ENCODE assay signal across 25 cellular contexts in genomic region chr5:142819816-142820215, GRCh38. TPM values are rescaled to one million over a fixed set of nuclear protein-coding genes. Genes with fewer than 3 reads are reported as not detected.
DNase-seq lines count a peak whose midpoint lies in the region; FAIRE-seq and TF ChIP-seq lines count a peak whose summit lies in the region.
"Had no signal": no experiment of that assay in that cellular context is flagged by ENCODE, and none has a peak within 500 bp of the region (broad histone marks: within the 10 kb centered on the region; RNA-seq: fewer than 3 reads in every experiment).

No MANE protein-coding gene starts in this region.

- 36 to 44% (median 43%) methylated on average over 4 of the region's 4 CpGs for WGBS in stomach, 5 donors

- H3K36me3 Mint-ChIP-seq in T-helper 2 cell treated with Interferon-gamma antibody and Interleukin-4, amounts not matched to agents 5 μg/mL and 100 μg/mL, for 36 hours (ENCODE audit: low read depth) = peaks cover 3% of the 10 kb centered on the region
- H3K36me3 Mint-ChIP-seq: stimulated activated memory B cell treated with anti-CD40 and anti-IgM and Interleukin-4, amounts not matched to agents 10 μg/mL and 1 μg/mL and 100 μg/mL, for 72 hours had no signal

- H3K27ac Mint-ChIP-seq in T-helper 2 cell treated with Interferon-gamma antibody and Interleukin-4, amounts not matched to agents 5 μg/mL and 100 μg/mL, for 36 hours = peak overlapping the region; percentile 22
- H3K27ac Mint-ChIP-seq: activated naive CD8-positive, alpha-beta T cell treated with anti-CD3 and anti-CD28 coated beads, Interleukin-2, amount 50 U/mL, for 24 hours; activated T-cell treated with anti-CD3 and anti-CD28 coated beads, Interleukin-2, amount 50 U/mL, for 24 hours; CD8-positive, alpha-beta T cell; stimulated activated memory B cell treated with anti-CD40 and anti-IgM and Interleukin-4, amounts not matched to agents 10 μg/mL and 1 μg/mL and 100 μg/mL, for 72 hours had no signal

- H3K4me3 ChIP-seq in fibroblast of pulmonary artery (replicated peaks; ENCODE audit: low read depth, low read length) (no peak overlapping the region), stomach (no peak overlapping the region), kidney (ENCODE audit: low read length in 2 of 2) (no peak overlapping the region), right atrium auricular region (no peak overlapping the region)
- H3K4me3 ChIP-seq: HAP-1, heart right ventricle, pancreas, SJSA1, smooth muscle cell, upper lobe of left lung had no signal

- H3K4me1 Mint-ChIP-seq in T-helper 2 cell treated with Interferon-gamma antibody and Interleukin-4, amounts not matched to agents 5 μg/mL and 100 μg/mL, for 36 hours (ENCODE audit: low read depth) = peaks cover 48% of the 10 kb centered on the region

- peaks cover 57 to 89% (median 70%) of the 10 kb centered on the region in 4 donors for H3K4me1 ChIP-seq in stomach
- H3K4me1 ChIP-seq in kidney (ENCODE audit: control insufficient read depth in 1 of 2, insufficient read depth in 1 of 2, low read depth in 1 of 2, low read length in 2 of 2) = peaks cover 15 to 17% of the 10 kb centered on the region in 2 donors
- peaks cover 0 to 76% of the 10 kb centered on the region in 2 donors for H3K4me1 ChIP-seq in right atrium auricular region
- H3K4me1 ChIP-seq: HAP-1 had no signal

- no peak for TF ChIP-seq EP300 in stomach (IDR thresholded peaks at IDR 0.05)

- TF ChIP-seq POLR2A in stomach (IDR thresholded peaks at IDR 0.05) = no peak

- no peak overlapping the region for H3K9ac ChIP-seq in kidney (ENCODE audit: low read length in 2 of 2)

- no peaks in the 10 kb centered on the region for H3K9me3 Mint-ChIP-seq in T-helper 2 cell treated with Interferon-gamma antibody and Interleukin-4, amounts not matched to agents 5 μg/mL and 100 μg/mL, for 36 hours
- H3K9me3 Mint-ChIP-seq: activated naive CD8-positive, alpha-beta T cell treated with anti-CD3 and anti-CD28 coated beads, Interleukin-2, amount 50 U/mL, for 24 hours; CD8-positive, alpha-beta T cell; stimulated activated memory B cell treated with anti-CD40 and anti-IgM and Interleukin-4, amounts not matched to agents 10 μg/mL and 1 μg/mL and 100 μg/mL, for 72 hours had no signal

- no peaks in the 10 kb centered on the region for H3K9me3 ChIP-seq in stomach
- H3K9me3 ChIP-seq in kidney (ENCODE audit: control insufficient read depth in 1 of 2, low read length in 2 of 2) = no peaks in the 10 kb centered on the region
- H3K9me3 ChIP-seq in right atrium auricular region = no peaks in the 10 kb centered on the region
- H3K9me3 ChIP-seq: HAP-1, pancreas, SJSA1, upper lobe of left lung had no signal

- no peak for DNase-seq in T-helper 2 cell treated with Interferon-gamma antibody and Interleukin-4, amounts not matched to agents 5 μg/mL and 100 μg/mL, for 36 hours (ENCODE audit: low spot score)
- no peak for DNase-seq in T-helper 2 cell
- peak; percentile 54 for DNase-seq in SW480 (ENCODE audit: low spot score)
- DNase-seq in fibroblast of pulmonary artery (ENCODE audit: low read depth) = peak; percentile 43
- DNase-seq in stomach = no peak
- no peak for DNase-seq in kidney
- no peak for DNase-seq in right atrium auricular region (ENCODE audit: low spot score)
- DNase-seq in DMS 273 (lab: John Stamatoyannopoulos, UW; ENCODE audit: unreplicated experiment) = no peak
- DNase-seq: activated CD4-positive, alpha-beta T cell treated with anti-CD3 and anti-CD28 coated beads, Interleukin-2, amount 50 U/mL, for 48 hours; activated naive CD8-positive, alpha-beta T cell treated with anti-CD3 and anti-CD28 coated beads, Interleukin-2, amount 50 U/mL, for 24 hours; activated T-cell treated with anti-CD3 and anti-CD28 coated beads, Interleukin-2, amount 50 U/mL, for 24 hours; CD8-positive, alpha-beta T cell; GDM1; heart right ventricle; kidney glomerular epithelial cell; NCI-H146; NCI-H2227 treated with DMSO at 0.1 percent for 48 hours; NK-92 treated with Interleukin-12 subunit alpha and Interleukin-12 subunit beta, amount 100 ng/mL, for 24 hours; pancreas; upper lobe of left lung had no signal

- no peak overlapping the region for H3K4me3 Mint-ChIP-seq in T-helper 2 cell treated with Interferon-gamma antibody and Interleukin-4, amounts not matched to agents 5 μg/mL and 100 μg/mL, for 36 hours
- H3K4me3 Mint-ChIP-seq: activated naive CD8-positive, alpha-beta T cell treated with anti-CD3 and anti-CD28 coated beads, Interleukin-2, amount 50 U/mL, for 24 hours; activated T-cell treated with anti-CD3 and anti-CD28 coated beads, Interleukin-2, amount 50 U/mL, for 24 hours; CD8-positive, alpha-beta T cell; stimulated activated memory B cell treated with anti-CD40 and anti-IgM and Interleukin-4, amounts not matched to agents 10 μg/mL and 1 μg/mL and 100 μg/mL, for 72 hours had no signal

- no peaks in the 10 kb centered on the region for H3K36me3 ChIP-seq in stomach
- no peaks in the 10 kb centered on the region for H3K36me3 ChIP-seq in kidney (ENCODE audit: control insufficient read depth in 1 of 2, insufficient read depth in 2 of 2, low read length in 2 of 2)
- H3K36me3 ChIP-seq in right atrium auricular region = no peaks in the 10 kb centered on the region
- H3K36me3 ChIP-seq: HAP-1, heart right ventricle, pancreas, SJSA1, upper lobe of left lung had no signal

- H3K27me3 Mint-ChIP-seq in T-helper 2 cell treated with Interferon-gamma antibody and Interleukin-4, amounts not matched to agents 5 μg/mL and 100 μg/mL, for 36 hours (ENCODE audit: low read depth) = no peaks in the 10 kb centered on the region
- H3K27me3 Mint-ChIP-seq: activated naive CD8-positive, alpha-beta T cell treated with anti-CD3 and anti-CD28 coated beads, Interleukin-2, amount 50 U/mL, for 24 hours; activated T-cell treated with anti-CD3 and anti-CD28 coated beads, Interleukin-2, amount 50 U/mL, for 24 hours; stimulated activated memory B cell treated with anti-CD40 and anti-IgM and Interleukin-4, amounts not matched to agents 10 μg/mL and 1 μg/mL and 100 μg/mL, for 72 hours had no signal

- TF ChIP-seq CTCF in fibroblast of pulmonary artery (IDR thresholded peaks at IDR 0.05; ENCODE audit: low read length, missing control alignments) (no peak), stomach (IDR thresholded peaks at IDR 0.05) (no peak), kidney (IDR thresholded peaks at IDR 0.05; ENCODE audit: borderline replicate concordance, extremely low read depth, insufficient read depth) (no peak), right atrium auricular region (IDR thresholded peaks at IDR 0.05) (no peak)

- H3K27me3 ChIP-seq in stomach = no peaks in the 10 kb centered on the region
- H3K27me3 ChIP-seq in right atrium auricular region = no peaks in the 10 kb centered on the region
- H3K27me3 ChIP-seq: heart right ventricle, pancreas, SJSA1, upper lobe of left lung had no signal

- H3K27ac ChIP-seq in stomach (peak overlapping the region in 4 of 5 donors; percentile 58 to 86 (median 69)), kidney (ENCODE audit: low read depth in 2 of 2, low read length in 2 of 2) (no peak overlapping the region), right atrium auricular region (no peak overlapping the region)
- H3K27ac ChIP-seq: pancreas, SJSA1, upper lobe of left lung had no signal

- intact Hi-C loops in stomach (cut with DNase I; ENCODE audit: low total_unique reads) = no loop called here
- intact Hi-C loops in kidney (cut with DNase I) = no loop called here

- no peak for FAIRE-seq in kidney (lab: Jason Lieb, UNC)
- FAIRE-seq: A204.1, pancreas had no signal

RNA-seq across cellular contexts. Expression of gene ARHGAP26, which starts 49.6 kb away (rescaled TPM):
- 100 to 1,000 TPM in 1 of 5 donors, 10 to 100 TPM in 4; 26.8 to 115 (median 70.7) TPM for total RNA-seq in stomach
- polyA plus RNA-seq in stomach = 1 to 10 TPM; 4.0 to 4.5 (median 4.4) TPM
- 85.7 TPM for total RNA-seq in kidney
- 2.5 TPM for polyA plus RNA-seq in kidney (ENCODE audit: insufficient read depth, low read depth, low replicate concordance)
- 10 to 100 TPM; 29.8 to 31.6 TPM for total RNA-seq in right atrium auricular region

Comparison
In these comparisons a context has a peak if more than half of its experiments do, and no peak if none do; other contexts are left out.
1. DNase-seq: peak in SW480 (single experiment) and fibroblast of pulmonary artery (single experiment); none in T-helper 2 cell treated with Interferon-gamma antibody and Interleukin-4, amounts not matched to agents 5 μg/mL and 100 μg/mL, for 36 hours (single experiment), T-helper 2 cell (0 of 5), stomach (single experiment), kidney (single experiment), right atrium auricular region (single experiment) and DMS 273 (single experiment).
2. H3K27ac ChIP-seq: peak in stomach (4 of 5); none in kidney (0 of 2) and right atrium auricular region (0 of 2).